ENCODE assay signal across 23 cellular contexts in the genomic region with DNA sequence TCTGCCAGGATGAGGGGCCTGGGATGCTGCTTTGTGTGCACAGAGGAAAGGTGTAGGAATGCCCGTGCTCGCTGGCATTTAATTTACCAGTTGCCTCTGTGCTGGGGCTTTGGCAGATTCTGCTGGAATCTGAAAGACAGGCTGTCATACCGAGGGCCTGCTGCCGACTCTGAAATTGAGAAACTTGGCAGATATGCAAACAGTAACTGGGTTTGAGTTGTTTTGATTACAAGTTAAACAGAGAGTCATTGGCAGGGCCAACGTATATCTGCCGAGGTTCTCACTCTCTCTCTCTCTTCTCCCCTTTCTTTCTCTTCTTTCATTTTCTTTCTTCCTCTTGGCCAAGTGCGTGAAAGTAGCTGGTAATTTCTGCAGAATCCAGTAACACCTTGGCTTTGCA.
"Had no signal": no experiment of that assay in that cellular context is flagged by ENCODE, and none has a peak within 500 bp of the region (broad histone marks: within the 10 kb centered on the region; RNA-seq: fewer than 3 reads in every experiment).

No MANE protein-coding gene starts in this region.

- H3K4me2 ChIP-seq: hepatocyte had no signal

- H3K4me3 ChIP-seq: ascending aorta, esophagus squamous epithelium, hepatocyte, lower lobe of right lung, thoracic aorta, upper lobe of left lung had no signal

- H3K9me3 ChIP-seq: ascending aorta, esophagus squamous epithelium, lower lobe of right lung, thoracic aorta, upper lobe of left lung had no signal

- H3K79me2 ChIP-seq: hepatocyte had no signal

- H3K27ac ChIP-seq: ascending aorta, esophagus squamous epithelium, hepatocyte, lower lobe of right lung, thoracic aorta, upper lobe of left lung had no signal

- H3K4me1 ChIP-seq: ascending aorta had no signal

- H3K36me3 ChIP-seq: ascending aorta, esophagus squamous epithelium, lower lobe of right lung, thoracic aorta, upper lobe of left lung had no signal

- FAIRE-seq: bronchial epithelial cell, islet of Langerhans had no signal

- H2AFZ ChIP-seq: hepatocyte had no signal

- ATAC-seq: activated T-cell treated with anti-CD3 and anti-CD28 coated beads, Interleukin-2, amount 50 U/mL, for 4 hours; effector memory CD8-positive, alpha-beta T cell; left colon; lower lobe of right lung; natural killer cell treated with Interleukin-12 subunit alpha and Interleukin-12 subunit beta and Interleukin-15 and Interleukin-18, amount 100 ng/mL, for 72 hours; stimulated activated naive B cell treated with anti-CD40 and anti-IgM and Interleukin-4, amounts not matched to agents 10 μg/mL and 1 μg/mL and 100 μg/mL, for 72 hours had no signal

- DNase-seq: activated CD4-positive, alpha-beta T cell treated with anti-CD3 and anti-CD28 coated beads, Interleukin-2, amount 10 ng/mL, durations not matched to agents 24 days and 14 days; activated CD4-positive, CD25-positive, alpha-beta regulatory T cell; activated CD8-positive, alpha-beta memory T cell treated with anti-CD3 and anti-CD28 coated beads, Interleukin-2, amount 50 U/mL, for 4 hours; activated effector memory CD4-positive, alpha-beta T cell treated with anti-CD3 and anti-CD28 coated beads, Interleukin-2, amount 50 U/mL, for 16 hours; activated naive CD4-positive, alpha-beta T cell treated with anti-CD3 and anti-CD28 coated beads, Interleukin-2, amount 50 U/mL, for 16 hours; activated T-cell treated with anti-CD3 and anti-CD28 coated beads, Interleukin-2, amount 50 U/mL, for 4 hours; dermis blood vessel endothelial cell; effector memory CD8-positive, alpha-beta T cell; esophagus squamous epithelium; foreskin fibroblast; left colon; lower lobe of right lung; occipital lobe; retina; stimulated activated naive B cell treated with anti-CD40 and anti-IgM and Interleukin-4, amounts not matched to agents 10 μg/mL and 1 μg/mL and 100 μg/mL, for 72 hours; T-helper 9 cell; upper lobe of left lung had no signal

- H3K27me3 ChIP-seq: ascending aorta had no signal
